ENCODE assay signal across 8 cellular contexts in the genomic region with DNA sequence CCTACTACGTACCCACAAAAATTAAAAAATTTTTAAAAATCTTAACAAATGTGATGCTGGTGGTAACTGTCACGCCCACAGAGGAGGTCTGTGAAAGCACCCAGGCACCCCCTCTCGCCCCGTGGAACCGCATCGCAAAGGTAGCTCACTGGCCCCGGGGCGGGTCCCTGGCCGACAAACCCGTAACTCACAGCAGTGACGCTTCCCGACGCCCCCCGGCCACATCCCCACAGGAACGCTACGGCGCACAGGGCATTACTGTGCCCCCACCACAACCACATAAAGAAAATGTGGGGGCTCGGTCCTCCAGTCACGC. TPM values are rescaled to one million over a fixed set of nuclear protein-coding genes. Genes with fewer than 3 reads are reported as not detected.
DNase-seq lines count a peak whose midpoint lies in the region; ATAC-seq and TF ChIP-seq lines count a peak whose summit lies in the region.

No MANE protein-coding gene starts in this region.

- peaks cover 4 to 8% of the 10 kb centered on the region in 2 donors for H3K36me3 ChIP-seq in esophagus (ENCODE audit: control insufficient read depth in 2 of 2, insufficient read depth in 2 of 2, low read length in 1 of 2)

- peaks cover 4% of the 10 kb centered on the region for H3K36me3 Mint-ChIP-seq in osteocyte (ENCODE audit: unreplicated experiment)

- peak overlapping the region; percentile 90 to 94 for H3K4me3 ChIP-seq in esophagus (ENCODE audit: low read depth in 1 of 2, low read length in 2 of 2)

- peak overlapping the region; percentile 93 for H3K4me3 Mint-ChIP-seq in osteocyte (ENCODE audit: unreplicated experiment)

- WGBS in esophagus, 2 donors = 0 to 1% methylated on average over 19 of the region's 19 CpGs

- peak overlapping the region; percentile 31 for H3K27ac Mint-ChIP-seq in osteocyte (ENCODE audit: unreplicated experiment)

- DNase-seq in COLO668 (lab: John Stamatoyannopoulos, UW; ENCODE audit: unreplicated experiment) (peak; percentile 46), osteocyte (ENCODE audit: extremely low spot score, unreplicated experiment) (no peak), NOMO-1 treated with DMSO at 0.1 percent for 48 hours (lab: John Stamatoyannopoulos, UW; ENCODE audit: unreplicated experiment) (no peak)
- peak; percentile 32 to 36 for DNase-seq in activated CD4-positive, alpha-beta T cell treated with anti-CD3 and anti-CD28 coated beads for 4 hours

- ATAC-seq in HG02938 (IDR thresholded peaks at IDR 0.05; ENCODE audit: unreplicated experiment) (peak; percentile 17), HG03045 (IDR thresholded peaks at IDR 0.05; ENCODE audit: unreplicated experiment) (no peak), GM21786 (IDR thresholded peaks at IDR 0.05; ENCODE audit: unreplicated experiment) (no peak)

- no peaks in the 10 kb centered on the region for H3K9me3 Mint-ChIP-seq in osteocyte (ENCODE audit: unreplicated experiment)

- H3K27me3 ChIP-seq in esophagus (ENCODE audit: control insufficient read depth in 1 of 2, insufficient read depth in 2 of 2, low read length in 2 of 2) = no peaks in the 10 kb centered on the region

- peaks cover 16% of the 10 kb centered on the region for H3K4me1 Mint-ChIP-seq in osteocyte (ENCODE audit: unreplicated experiment)

- H3K9me3 ChIP-seq in esophagus (ENCODE audit: control insufficient read depth in 2 of 2, insufficient read depth in 1 of 2, low read depth in 1 of 2, low read length in 1 of 2) = no peaks in the 10 kb centered on the region

- TF ChIP-seq CTCF in osteocyte (IDR thresholded peaks at IDR 0.05) = no peak

- H3K4me1 ChIP-seq in esophagus (ENCODE audit: control insufficient read depth in 2 of 2, insufficient read depth in 2 of 2, low read length in 1 of 2) = peaks cover 0 to 6% of the 10 kb centered on the region in 2 donors

- peak overlapping the region; percentile 61 to 89 for H3K27ac ChIP-seq in esophagus (ENCODE audit: low read depth in 2 of 2, low read length in 1 of 2)

- H3K27me3 Mint-ChIP-seq in osteocyte (ENCODE audit: unreplicated experiment) = no peaks in the 10 kb centered on the region

RNA-seq across cellular contexts. Expression of gene ANKS3, which starts 0.4 kb away (rescaled TPM):
- 10 to 100 TPM in 1 of 2 donors, 1 to 10 TPM in 1; 9.3 to 26.8 TPM for polyA plus RNA-seq in esophagus
- total RNA-seq in osteocyte = 30.0 TPM in 2 replicates

RNA-seq across cellular contexts. Expression of gene DNAAF8, which starts 0.6 kb away (rescaled TPM):
- under 1 TPM; 0.39 to 0.81 TPM for polyA plus RNA-seq in esophagus
- 1.2 and 1.7 TPM in 2 replicates for total RNA-seq in osteocyte

RNA-seq across cellular contexts. Expression of gene ZNF500, which starts 33.3 kb away (rescaled TPM):
- 1 to 10 TPM; 4.4 to 8.9 TPM for polyA plus RNA-seq in esophagus
- 22.8 and 23.5 TPM in 2 replicates for total RNA-seq in osteocyte

RNA-seq across cellular contexts. Expression of gene NUDT16L1, which starts 40.3 kb away (rescaled TPM):
- polyA plus RNA-seq in esophagus = 10 to 100 TPM; 18.5 to 29.3 TPM
- total RNA-seq in osteocyte = 26.2 and 28.9 TPM in 2 replicates

RNA-seq across cellular contexts. Expression of gene SEPTIN12, which starts 54.4 kb away (rescaled TPM):
- under 1 TPM in 1 of 2 donors, not detected in 1; 0.07 TPM for polyA plus RNA-seq in esophagus
- total RNA-seq in osteocyte = not detected in 2 replicates

Comparison
In these comparisons a context has a peak if more than half of its experiments do, and no peak if none do; other contexts are left out.
1. DNase-seq: peak in COLO668 (single experiment) and activated CD4-positive, alpha-beta T cell treated with anti-CD3 and anti-CD28 coated beads for 4 hours (2 of 2); none in osteocyte (single experiment) and NOMO-1 treated with DMSO at 0.1 percent for 48 hours (single experiment).